ENCODE assay signal across 32 cellular contexts in genomic region chr5:179915406-179915935, GRCh38.
"Had no signal": no experiment of that assay in that cellular context is flagged by ENCODE, and none has a peak within 500 bp of the region (broad histone marks: within the 10 kb centered on the region; RNA-seq: fewer than 3 reads in every experiment).

No MANE protein-coding gene starts in this region.

- H3K27ac ChIP-seq: ascending aorta, cardiac muscle cell, Peyer's patch, RWPE1, SJCRH30 had no signal

- H3K4me1 Mint-ChIP-seq: activated CD4-positive, alpha-beta memory T cell treated with anti-CD3 and anti-CD28 coated beads, Interleukin-2, amount 10 ng/mL, durations not matched to agents 7 days and 5 days; activated CD4-positive, alpha-beta T cell treated with anti-CD3 and anti-CD28 coated beads for 36 hours had no signal

- H3K27me3 Mint-ChIP-seq: activated naive CD8-positive, alpha-beta T cell treated with anti-CD3 and anti-CD28 coated beads, Interleukin-2, amount 50 U/mL, for 24 hours; brain had no signal

- H3K9me3 ChIP-seq: ascending aorta, Peyer's patch, SJCRH30, SK-N-SH had no signal

- H3K4me2 ChIP-seq: SK-N-SH had no signal

- H3K27me3 ChIP-seq: ascending aorta, cardiac muscle cell, Peyer's patch had no signal

- H3K9ac ChIP-seq: SK-N-SH had no signal

- H3K36me3 ChIP-seq: ascending aorta, cardiac muscle cell, Peyer's patch, SJCRH30 had no signal

- H3K4me1 ChIP-seq: ascending aorta had no signal

- H3K4me3 ChIP-seq: ascending aorta, cardiac muscle cell, K562, Peyer's patch, SJCRH30 had no signal

- ATAC-seq: activated CD4-positive, alpha-beta T cell treated with anti-CD3 and anti-CD28 coated beads for 36 hours; activated naive CD4-positive, alpha-beta T cell treated with anti-CD3 and anti-CD28 coated beads, Interleukin-2, amount 50 U/mL, for 72 hours; activated naive CD8-positive, alpha-beta T cell treated with anti-CD3 and anti-CD28 coated beads, Interleukin-2, amount 50 U/mL, for 24 hours; K562 had no signal

- H3K9me3 Mint-ChIP-seq: activated CD4-positive, alpha-beta memory T cell treated with anti-CD3 and anti-CD28 coated beads, Interleukin-2, amount 10 ng/mL, durations not matched to agents 7 days and 5 days; activated naive CD4-positive, alpha-beta T cell treated with anti-CD3 and anti-CD28 coated beads, Interleukin-2, amount 50 U/mL, for 72 hours; activated naive CD8-positive, alpha-beta T cell treated with anti-CD3 and anti-CD28 coated beads, Interleukin-2, amount 50 U/mL, for 24 hours; activated T-helper 1 cell treated with anti-CD3 and anti-CD28 coated beads, Interleukin-12 subunit alpha, Interleukin-12 subunit beta, Interleukin-2, Interleukin-4 antibody, amounts not matched to agents 30 ng/mL and 10 ng/mL and 1 ng/mL, durations not matched to agents 14 hours and 24 hours and 36 hours; brain had no signal

- DNase-seq: activated CD4-positive, alpha-beta memory T cell treated with anti-CD3 and anti-CD28 coated beads, Interleukin-2, amount 10 ng/mL, durations not matched to agents 7 days and 5 days; activated CD4-positive, alpha-beta T cell treated with anti-CD3 and anti-CD28 coated beads for 36 hours; activated CD4-positive, alpha-beta T cell treated with anti-CD3 and anti-CD28 coated beads, Interleukin-2, amount 50 U/mL, for 1 hour; activated CD8-positive, alpha-beta memory T cell treated with anti-CD3 and anti-CD28 coated beads, Interleukin-2, amount 50 U/mL, for 48 hours; activated effector memory CD4-positive, alpha-beta T cell treated with anti-CD3 and anti-CD28 coated beads, Interleukin-2, amount 50 U/mL, for 16 hours; activated naive CD4-positive, alpha-beta T cell treated with Interleukin-2 at 50 U/mL for 16 hours; activated naive CD8-positive, alpha-beta T cell treated with anti-CD3 and anti-CD28 coated beads, Interleukin-2, amount 50 U/mL, for 24 hours; activated T-cell treated with anti-CD3 and anti-CD28 coated beads, Interleukin-2, amount 50 U/mL, for 1 hour; amniotic stem cell; cerebellar nuclear complex; Karpas-422; MM.1S; NCI-H1105; NCI-H1436; NCI-H1694 treated with DMSO at 0.1 percent for 48 hours; NCI-H2029 treated with DMSO at 0.1 percent for 48 hours; NCI-H446; NCI-H524; NCI-H774; OCI-M1; Peyer's patch; Right ventricle myocardium superior; SJCRH30; SK-N-SH; T-helper 1 cell had no signal

- H3K36me3 Mint-ChIP-seq: activated naive CD4-positive, alpha-beta T cell treated with anti-CD3 and anti-CD28 coated beads, Interleukin-2, amount 50 U/mL, for 72 hours had no signal

- H3K4me3 Mint-ChIP-seq: activated CD4-positive, alpha-beta memory T cell treated with anti-CD3 and anti-CD28 coated beads, Interleukin-2, amount 10 ng/mL, durations not matched to agents 7 days and 5 days; activated CD4-positive, alpha-beta T cell treated with anti-CD3 and anti-CD28 coated beads for 36 hours; activated naive CD8-positive, alpha-beta T cell treated with anti-CD3 and anti-CD28 coated beads, Interleukin-2, amount 50 U/mL, for 24 hours; activated T-helper 1 cell treated with anti-CD3 and anti-CD28 coated beads, Interleukin-12 subunit alpha, Interleukin-12 subunit beta, Interleukin-2, Interleukin-4 antibody, amounts not matched to agents 30 ng/mL and 10 ng/mL and 1 ng/mL, durations not matched to agents 14 hours and 24 hours and 36 hours; brain had no signal

- H3K27ac Mint-ChIP-seq: activated CD4-positive, alpha-beta memory T cell treated with anti-CD3 and anti-CD28 coated beads, Interleukin-2, amount 10 ng/mL, durations not matched to agents 7 days and 5 days; activated CD4-positive, alpha-beta T cell treated with anti-CD3 and anti-CD28 coated beads for 36 hours; activated naive CD8-positive, alpha-beta T cell treated with anti-CD3 and anti-CD28 coated beads, Interleukin-2, amount 50 U/mL, for 24 hours; activated T-helper 1 cell treated with anti-CD3 and anti-CD28 coated beads, Interleukin-12 subunit alpha, Interleukin-12 subunit beta, Interleukin-2, Interleukin-4 antibody, amounts not matched to agents 30 ng/mL and 10 ng/mL and 1 ng/mL, durations not matched to agents 14 hours and 24 hours and 36 hours had no signal
